2 cellular contexts compared by ENCODE assay signal in genomic region chr5:40988761-40989510, GRCh38.
A peak's percentile ranks its signal among the peaks of the same experiment; 100 is the strongest.
TF ChIP-seq lines count a peak whose summit lies in the region.

No MANE protein-coding gene starts in this region.

TF ChIP-seq in IMR-90, 13 proteins besides CTCF, POLR2A, EP300 and RAD21 (continued from another document):
- TF ChIP-seq ELK1 (IDR thresholded peaks at IDR 0.05; ENCODE audit: borderline replicate concordance, low read depth, low read length) (no peak), MXI1 (IDR thresholded peaks at IDR 0.05; ENCODE audit: borderline replicate concordance, low read depth, low read length) (no peak), BHLHE40 (IDR thresholded peaks at IDR 0.05; ENCODE audit: low read depth, low read length) (no peak), FOS (IDR thresholded peaks at IDR 0.05; ENCODE audit: low read depth, low read length) (no peak), NFE2L2 (IDR thresholded peaks at IDR 0.05; ENCODE audit: low read depth, low read length) (no peak), MAZ (IDR thresholded peaks at IDR 0.05; ENCODE audit: borderline replicate concordance, low read depth, low read length) (no peak), SMC3 (IDR thresholded peaks at IDR 0.05; ENCODE audit: low read depth, low read length) (no peak)
- TF ChIP-seq, protein P1, sequence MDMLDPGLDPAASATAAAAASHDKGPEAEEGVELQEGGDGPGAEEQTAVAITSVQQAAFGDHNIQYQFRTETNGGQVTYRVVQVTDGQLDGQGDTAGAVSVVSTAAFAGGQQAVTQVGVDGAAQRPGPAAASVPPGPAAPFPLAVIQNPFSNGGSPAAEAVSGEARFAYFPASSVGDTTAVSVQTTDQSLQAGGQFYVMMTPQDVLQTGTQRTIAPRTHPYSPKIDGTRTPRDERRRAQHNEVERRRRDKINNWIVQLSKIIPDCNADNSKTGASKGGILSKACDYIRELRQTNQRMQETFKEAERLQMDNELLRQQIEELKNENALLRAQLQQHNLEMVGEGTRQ (IDR thresholded peaks at IDR 0.05; ENCODE audit: low read depth, low read length), result no peak

TF ChIP-seq in HepG2, 621 proteins besides CTCF, POLR2A, EP300 and RAD21 (continued from another document):
- TF ChIP-seq HOMEZ (CRISPR knock-in tag; IDR thresholded peaks at IDR 0.05; ENCODE audit: low read depth), result peak; percentile 25; the same call in 1 of the 2 replicates
- no peak for TF ChIP-seq ZNF850 (CRISPR knock-in tag; conservative IDR thresholded peaks at IDR 0.05)
- no peak for TF ChIP-seq E2F2 (CRISPR knock-in tag; IDR thresholded peaks at IDR 0.05; ENCODE audit: borderline replicate concordance)
- no peak for TF ChIP-seq SRSF9 (IDR thresholded peaks at IDR 0.05; ENCODE audit: borderline replicate concordance, insufficient read depth, low read depth, low read length, poor library complexity, severe bottlenecking)
- TF ChIP-seq SALL2 (CRISPR knock-in tag; IDR thresholded peaks at IDR 0.05), result no peak
- no peak for TF ChIP-seq TP53 (CRISPR knock-in tag; conservative IDR thresholded peaks at IDR 0.05)
- TF ChIP-seq PHF20 (CRISPR knock-in tag; IDR thresholded peaks at IDR 0.05), result no peak
- no peak for TF ChIP-seq KLF13 (CRISPR knock-in tag; IDR thresholded peaks at IDR 0.05)
- TF ChIP-seq PLSCR1 (CRISPR knock-in tag; IDR thresholded peaks at IDR 0.05; ENCODE audit: borderline replicate concordance), result no peak
- no peak for TF ChIP-seq ZZZ3 (CRISPR knock-in tag; IDR thresholded peaks at IDR 0.05; ENCODE audit: borderline replicate concordance)
- TF ChIP-seq PAX8 (CRISPR knock-in tag; IDR thresholded peaks at IDR 0.05; ENCODE audit: borderline replicate concordance), result no peak
- no peak for TF ChIP-seq KDM6A (CRISPR knock-in tag; IDR thresholded peaks at IDR 0.05; ENCODE audit: low read depth)
- TF ChIP-seq, protein P2, sequence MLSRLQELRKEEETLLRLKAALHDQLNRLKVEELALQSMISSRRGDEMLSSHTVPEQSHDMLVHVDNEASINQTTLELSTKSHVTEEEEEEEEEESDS (CRISPR knock-in tag; IDR thresholded peaks at IDR 0.05; ENCODE audit: borderline replicate concordance), result no peak
- TF ChIP-seq ZSCAN5A (CRISPR knock-in tag; IDR thresholded peaks at IDR 0.05; ENCODE audit: borderline replicate concordance), result no peak
- no peak for TF ChIP-seq SAP130 (CRISPR knock-in tag; IDR thresholded peaks at IDR 0.05; ENCODE audit: low read depth)
- TF ChIP-seq, protein P3, sequence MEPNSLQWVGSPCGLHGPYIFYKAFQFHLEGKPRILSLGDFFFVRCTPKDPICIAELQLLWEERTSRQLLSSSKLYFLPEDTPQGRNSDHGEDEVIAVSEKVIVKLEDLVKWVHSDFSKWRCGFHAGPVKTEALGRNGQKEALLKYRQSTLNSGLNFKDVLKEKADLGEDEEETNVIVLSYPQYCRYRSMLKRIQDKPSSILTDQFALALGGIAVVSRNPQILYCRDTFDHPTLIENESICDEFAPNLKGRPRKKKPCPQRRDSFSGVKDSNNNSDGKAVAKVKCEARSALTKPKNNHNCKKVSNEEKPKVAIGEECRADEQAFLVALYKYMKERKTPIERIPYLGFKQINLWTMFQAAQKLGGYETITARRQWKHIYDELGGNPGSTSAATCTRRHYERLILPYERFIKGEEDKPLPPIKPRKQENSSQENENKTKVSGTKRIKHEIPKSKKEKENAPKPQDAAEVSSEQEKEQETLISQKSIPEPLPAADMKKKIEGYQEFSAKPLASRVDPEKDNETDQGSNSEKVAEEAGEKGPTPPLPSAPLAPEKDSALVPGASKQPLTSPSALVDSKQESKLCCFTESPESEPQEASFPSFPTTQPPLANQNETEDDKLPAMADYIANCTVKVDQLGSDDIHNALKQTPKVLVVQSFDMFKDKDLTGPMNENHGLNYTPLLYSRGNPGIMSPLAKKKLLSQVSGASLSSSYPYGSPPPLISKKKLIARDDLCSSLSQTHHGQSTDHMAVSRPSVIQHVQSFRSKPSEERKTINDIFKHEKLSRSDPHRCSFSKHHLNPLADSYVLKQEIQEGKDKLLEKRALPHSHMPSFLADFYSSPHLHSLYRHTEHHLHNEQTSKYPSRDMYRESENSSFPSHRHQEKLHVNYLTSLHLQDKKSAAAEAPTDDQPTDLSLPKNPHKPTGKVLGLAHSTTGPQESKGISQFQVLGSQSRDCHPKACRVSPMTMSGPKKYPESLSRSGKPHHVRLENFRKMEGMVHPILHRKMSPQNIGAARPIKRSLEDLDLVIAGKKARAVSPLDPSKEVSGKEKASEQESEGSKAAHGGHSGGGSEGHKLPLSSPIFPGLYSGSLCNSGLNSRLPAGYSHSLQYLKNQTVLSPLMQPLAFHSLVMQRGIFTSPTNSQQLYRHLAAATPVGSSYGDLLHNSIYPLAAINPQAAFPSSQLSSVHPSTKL (CRISPR knock-in tag; IDR thresholded peaks at IDR 0.05), result 0 out of 2 replicates have a peak, but pooled peaks have one; percentile 33
- peak; percentile 33; the same call in 1 of the 2 replicates for TF ChIP-seq FOSL2 (CRISPR knock-in tag; IDR thresholded peaks at IDR 0.05)
- no peak for TF ChIP-seq HMG20A (CRISPR knock-in tag; IDR thresholded peaks at IDR 0.05; ENCODE audit: borderline replicate concordance)
- no peak for TF ChIP-seq NAIF1 (CRISPR knock-in tag; IDR thresholded peaks at IDR 0.05; ENCODE audit: borderline replicate concordance)
- TF ChIP-seq ZNF839 (CRISPR knock-in tag; IDR thresholded peaks at IDR 0.05; ENCODE audit: borderline replicate concordance), result no peak
- no peak for TF ChIP-seq FIP1L1 (IDR thresholded peaks at IDR 0.05; ENCODE audit: borderline replicate concordance, insufficient read depth, low read depth, low read length)
